1 cellular context compared by ENCODE assay signal in the genomic region with DNA sequence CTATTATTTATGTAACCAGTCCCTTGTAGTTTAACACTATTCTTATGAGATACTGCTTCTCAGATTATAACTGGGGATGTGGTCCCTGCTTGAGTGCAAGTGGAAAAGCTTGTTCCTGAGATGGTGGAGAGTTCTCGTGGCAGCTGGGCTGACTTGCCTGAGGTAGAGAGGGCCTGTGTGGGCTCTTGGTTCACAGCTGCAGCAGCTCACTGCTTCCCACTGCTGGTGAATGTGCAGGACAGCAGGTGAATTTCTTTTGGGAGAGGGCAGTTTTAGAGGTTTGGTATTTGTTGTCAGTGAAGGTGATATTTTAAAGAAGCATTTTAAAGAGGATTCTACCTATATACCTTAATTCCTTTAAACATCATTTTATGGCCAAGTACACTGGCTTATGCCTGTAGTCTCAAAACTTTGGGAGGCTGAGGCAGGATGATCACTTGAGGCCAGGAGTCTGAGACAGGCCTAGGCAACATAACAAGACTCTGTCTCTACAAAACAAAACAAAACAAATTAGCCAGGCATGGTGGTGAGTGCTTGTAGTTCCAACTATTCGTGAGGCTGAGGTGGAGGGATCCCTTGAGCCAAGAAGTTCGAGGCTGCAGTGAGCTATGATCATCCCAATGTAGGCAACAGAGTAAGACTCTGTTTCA.
TF ChIP-seq lines count a peak whose summit lies in the region.

No MANE protein-coding gene starts in this region.

TF ChIP-seq in HepG2, 621 proteins besides CTCF, POLR2A, EP300 and RAD21 (continued from another document and continues in another):
- TF ChIP-seq, protein P1, sequence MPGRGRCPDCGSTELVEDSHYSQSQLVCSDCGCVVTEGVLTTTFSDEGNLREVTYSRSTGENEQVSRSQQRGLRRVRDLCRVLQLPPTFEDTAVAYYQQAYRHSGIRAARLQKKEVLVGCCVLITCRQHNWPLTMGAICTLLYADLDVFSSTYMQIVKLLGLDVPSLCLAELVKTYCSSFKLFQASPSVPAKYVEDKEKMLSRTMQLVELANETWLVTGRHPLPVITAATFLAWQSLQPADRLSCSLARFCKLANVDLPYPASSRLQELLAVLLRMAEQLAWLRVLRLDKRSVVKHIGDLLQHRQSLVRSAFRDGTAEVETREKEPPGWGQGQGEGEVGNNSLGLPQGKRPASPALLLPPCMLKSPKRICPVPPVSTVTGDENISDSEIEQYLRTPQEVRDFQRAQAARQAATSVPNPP (CRISPR knock-in tag; IDR thresholded peaks at IDR 0.05), result no peak
- TF ChIP-seq, protein P2, sequence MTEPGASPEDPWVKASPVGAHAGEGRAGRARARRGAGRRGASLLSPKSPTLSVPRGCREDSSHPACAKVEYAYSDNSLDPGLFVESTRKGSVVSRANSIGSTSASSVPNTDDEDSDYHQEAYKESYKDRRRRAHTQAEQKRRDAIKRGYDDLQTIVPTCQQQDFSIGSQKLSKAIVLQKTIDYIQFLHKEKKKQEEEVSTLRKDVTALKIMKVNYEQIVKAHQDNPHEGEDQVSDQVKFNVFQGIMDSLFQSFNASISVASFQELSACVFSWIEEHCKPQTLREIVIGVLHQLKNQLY (CRISPR knock-in tag; IDR thresholded peaks at IDR 0.05), result no peak
- no peak for TF ChIP-seq ZNF33A (CRISPR knock-in tag; IDR thresholded peaks at IDR 0.05; ENCODE audit: borderline replicate concordance)
- no peak for TF ChIP-seq TOPORS (CRISPR knock-in tag; IDR thresholded peaks at IDR 0.05)
- TF ChIP-seq, protein P3, sequence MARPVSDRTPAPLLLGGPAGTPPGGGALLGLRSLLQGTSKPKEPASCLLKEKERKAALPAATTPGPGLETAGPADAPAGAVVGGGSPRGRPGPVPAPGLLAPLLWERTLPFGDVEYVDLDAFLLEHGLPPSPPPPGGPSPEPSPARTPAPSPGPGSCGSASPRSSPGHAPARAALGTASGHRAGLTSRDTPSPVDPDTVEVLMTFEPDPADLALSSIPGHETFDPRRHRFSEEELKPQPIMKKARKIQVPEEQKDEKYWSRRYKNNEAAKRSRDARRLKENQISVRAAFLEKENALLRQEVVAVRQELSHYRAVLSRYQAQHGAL (CRISPR knock-in tag; IDR thresholded peaks at IDR 0.05; ENCODE audit: not compliant biosample characterization), result no peak
- no peak; the same call in 1 of the 2 replicates for TF ChIP-seq RFXAP (CRISPR knock-in tag; IDR thresholded peaks at IDR 0.05; ENCODE audit: borderline replicate concordance)
- TF ChIP-seq, protein P4, sequence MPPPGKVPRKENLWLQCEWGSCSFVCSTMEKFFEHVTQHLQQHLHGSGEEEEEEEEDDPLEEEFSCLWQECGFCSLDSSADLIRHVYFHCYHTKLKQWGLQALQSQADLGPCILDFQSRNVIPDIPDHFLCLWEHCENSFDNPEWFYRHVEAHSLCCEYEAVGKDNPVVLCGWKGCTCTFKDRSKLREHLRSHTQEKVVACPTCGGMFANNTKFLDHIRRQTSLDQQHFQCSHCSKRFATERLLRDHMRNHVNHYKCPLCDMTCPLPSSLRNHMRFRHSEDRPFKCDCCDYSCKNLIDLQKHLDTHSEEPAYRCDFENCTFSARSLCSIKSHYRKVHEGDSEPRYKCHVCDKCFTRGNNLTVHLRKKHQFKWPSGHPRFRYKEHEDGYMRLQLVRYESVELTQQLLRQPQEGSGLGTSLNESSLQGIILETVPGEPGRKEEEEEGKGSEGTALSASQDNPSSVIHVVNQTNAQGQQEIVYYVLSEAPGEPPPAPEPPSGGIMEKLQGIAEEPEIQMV (CRISPR knock-in tag; IDR thresholded peaks at IDR 0.05; ENCODE audit: low read depth), result no peak
- TF ChIP-seq CBX5 (CRISPR knock-in tag; IDR thresholded peaks at IDR 0.05; ENCODE audit: borderline replicate concordance), result peak; percentile 32; the same call in 1 of the 2 replicates
- no peak for TF ChIP-seq SCMH1 (CRISPR knock-in tag; IDR thresholded peaks at IDR 0.05; ENCODE audit: borderline replicate concordance)
- TF ChIP-seq, protein P5, sequence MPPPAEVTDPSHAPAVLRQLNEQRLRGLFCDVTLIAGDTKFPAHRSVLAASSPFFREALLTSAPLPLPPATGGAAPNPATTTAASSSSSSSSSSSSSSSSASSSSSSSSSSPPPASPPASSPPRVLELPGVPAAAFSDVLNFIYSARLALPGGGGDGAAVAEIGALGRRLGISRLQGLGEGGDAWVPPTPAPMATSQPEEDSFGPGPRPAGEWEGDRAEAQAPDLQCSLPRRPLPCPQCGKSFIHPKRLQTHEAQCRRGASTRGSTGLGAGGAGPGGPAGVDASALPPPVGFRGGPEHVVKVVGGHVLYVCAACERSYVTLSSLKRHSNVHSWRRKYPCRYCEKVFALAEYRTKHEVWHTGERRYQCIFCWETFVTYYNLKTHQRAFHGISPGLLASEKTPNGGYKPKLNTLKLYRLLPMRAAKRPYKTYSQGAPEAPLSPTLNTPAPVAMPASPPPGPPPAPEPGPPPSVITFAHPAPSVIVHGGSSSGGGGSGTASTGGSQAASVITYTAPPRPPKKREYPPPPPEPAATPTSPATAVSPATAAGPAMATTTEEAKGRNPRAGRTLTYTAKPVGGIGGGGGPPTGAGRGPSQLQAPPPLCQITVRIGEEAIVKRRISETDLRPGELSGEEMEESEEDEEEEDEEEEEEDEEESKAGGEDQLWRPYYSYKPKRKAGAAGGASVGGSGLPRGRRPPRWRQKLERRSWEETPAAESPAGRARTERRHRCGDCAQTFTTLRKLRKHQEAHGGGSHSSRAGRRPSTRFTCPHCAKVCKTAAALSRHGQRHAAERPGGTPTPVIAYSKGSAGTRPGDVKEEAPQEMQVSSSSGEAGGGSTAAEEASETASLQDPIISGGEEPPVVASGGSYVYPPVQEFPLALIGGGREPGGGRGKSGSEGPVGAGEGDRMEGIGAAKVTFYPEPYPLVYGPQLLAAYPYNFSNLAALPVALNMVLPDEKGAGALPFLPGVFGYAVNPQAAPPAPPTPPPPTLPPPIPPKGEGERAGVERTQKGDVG (CRISPR knock-in tag; IDR thresholded peaks at IDR 0.05; ENCODE audit: borderline replicate concordance), result no peak
- TF ChIP-seq ZFP36L1 (CRISPR knock-in tag; IDR thresholded peaks at IDR 0.05), result no peak
- TF ChIP-seq MBD4 (IDR thresholded peaks at IDR 0.05; ENCODE audit: borderline replicate concordance, low read length), result no peak
- TF ChIP-seq NFRKB (IDR thresholded peaks at IDR 0.05), result no peak
- TF ChIP-seq MIER3 (CRISPR knock-in tag; IDR thresholded peaks at IDR 0.05; ENCODE audit: borderline replicate concordance), result no peak
- no peak for TF ChIP-seq ZNF558 (CRISPR knock-in tag; IDR thresholded peaks at IDR 0.05; ENCODE audit: borderline replicate concordance)
- TF ChIP-seq ZNF724P (CRISPR knock-in tag; IDR thresholded peaks at IDR 0.05; ENCODE audit: borderline replicate concordance), result no peak; the same call in 1 of the 2 replicates
- TF ChIP-seq MTF1 (CRISPR knock-in tag; IDR thresholded peaks at IDR 0.05), result no peak
- TF ChIP-seq, protein P6, sequence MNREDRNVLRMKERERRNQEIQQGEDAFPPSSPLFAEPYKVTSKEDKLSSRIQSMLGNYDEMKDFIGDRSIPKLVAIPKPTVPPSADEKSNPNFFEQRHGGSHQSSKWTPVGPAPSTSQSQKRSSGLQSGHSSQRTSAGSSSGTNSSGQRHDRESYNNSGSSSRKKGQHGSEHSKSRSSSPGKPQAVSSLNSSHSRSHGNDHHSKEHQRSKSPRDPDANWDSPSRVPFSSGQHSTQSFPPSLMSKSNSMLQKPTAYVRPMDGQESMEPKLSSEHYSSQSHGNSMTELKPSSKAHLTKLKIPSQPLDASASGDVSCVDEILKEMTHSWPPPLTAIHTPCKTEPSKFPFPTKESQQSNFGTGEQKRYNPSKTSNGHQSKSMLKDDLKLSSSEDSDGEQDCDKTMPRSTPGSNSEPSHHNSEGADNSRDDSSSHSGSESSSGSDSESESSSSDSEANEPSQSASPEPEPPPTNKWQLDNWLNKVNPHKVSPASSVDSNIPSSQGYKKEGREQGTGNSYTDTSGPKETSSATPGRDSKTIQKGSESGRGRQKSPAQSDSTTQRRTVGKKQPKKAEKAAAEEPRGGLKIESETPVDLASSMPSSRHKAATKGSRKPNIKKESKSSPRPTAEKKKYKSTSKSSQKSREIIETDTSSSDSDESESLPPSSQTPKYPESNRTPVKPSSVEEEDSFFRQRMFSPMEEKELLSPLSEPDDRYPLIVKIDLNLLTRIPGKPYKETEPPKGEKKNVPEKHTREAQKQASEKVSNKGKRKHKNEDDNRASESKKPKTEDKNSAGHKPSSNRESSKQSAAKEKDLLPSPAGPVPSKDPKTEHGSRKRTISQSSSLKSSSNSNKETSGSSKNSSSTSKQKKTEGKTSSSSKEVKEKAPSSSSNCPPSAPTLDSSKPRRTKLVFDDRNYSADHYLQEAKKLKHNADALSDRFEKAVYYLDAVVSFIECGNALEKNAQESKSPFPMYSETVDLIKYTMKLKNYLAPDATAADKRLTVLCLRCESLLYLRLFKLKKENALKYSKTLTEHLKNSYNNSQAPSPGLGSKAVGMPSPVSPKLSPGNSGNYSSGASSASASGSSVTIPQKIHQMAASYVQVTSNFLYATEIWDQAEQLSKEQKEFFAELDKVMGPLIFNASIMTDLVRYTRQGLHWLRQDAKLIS (CRISPR knock-in tag; IDR thresholded peaks at IDR 0.05), result no peak
- TF ChIP-seq CHCHD3 (CRISPR knock-in tag; IDR thresholded peaks at IDR 0.05), result no peak
- no peak for TF ChIP-seq ZSCAN25 (CRISPR knock-in tag; IDR thresholded peaks at IDR 0.05)
- TF ChIP-seq SIN3B (IDR thresholded peaks at IDR 0.05; ENCODE audit: low read length), result 0 out of 2 replicates have a peak, but pooled peaks have one; percentile 31
- no peak for TF ChIP-seq ZSCAN20 (CRISPR knock-in tag; IDR thresholded peaks at IDR 0.05; ENCODE audit: borderline replicate concordance)
- no peak for TF ChIP-seq NFE2 (CRISPR knock-in tag; IDR thresholded peaks at IDR 0.05)
- TF ChIP-seq FLYWCH1 (CRISPR knock-in tag; IDR thresholded peaks at IDR 0.05), result no peak
- no peak for TF ChIP-seq ZNF589 (CRISPR knock-in tag; conservative IDR thresholded peaks at IDR 0.05)
- TF ChIP-seq, protein P7, sequence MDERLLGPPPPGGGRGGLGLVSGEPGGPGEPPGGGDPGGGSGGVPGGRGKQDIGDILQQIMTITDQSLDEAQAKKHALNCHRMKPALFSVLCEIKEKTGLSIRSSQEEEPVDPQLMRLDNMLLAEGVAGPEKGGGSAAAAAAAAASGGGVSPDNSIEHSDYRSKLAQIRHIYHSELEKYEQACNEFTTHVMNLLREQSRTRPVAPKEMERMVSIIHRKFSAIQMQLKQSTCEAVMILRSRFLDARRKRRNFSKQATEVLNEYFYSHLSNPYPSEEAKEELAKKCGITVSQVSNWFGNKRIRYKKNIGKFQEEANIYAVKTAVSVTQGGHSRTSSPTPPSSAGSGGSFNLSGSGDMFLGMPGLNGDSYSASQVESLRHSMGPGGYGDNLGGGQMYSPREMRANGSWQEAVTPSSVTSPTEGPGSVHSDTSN (CRISPR knock-in tag; IDR thresholded peaks at IDR 0.05), result no peak
- TF ChIP-seq, protein P8, sequence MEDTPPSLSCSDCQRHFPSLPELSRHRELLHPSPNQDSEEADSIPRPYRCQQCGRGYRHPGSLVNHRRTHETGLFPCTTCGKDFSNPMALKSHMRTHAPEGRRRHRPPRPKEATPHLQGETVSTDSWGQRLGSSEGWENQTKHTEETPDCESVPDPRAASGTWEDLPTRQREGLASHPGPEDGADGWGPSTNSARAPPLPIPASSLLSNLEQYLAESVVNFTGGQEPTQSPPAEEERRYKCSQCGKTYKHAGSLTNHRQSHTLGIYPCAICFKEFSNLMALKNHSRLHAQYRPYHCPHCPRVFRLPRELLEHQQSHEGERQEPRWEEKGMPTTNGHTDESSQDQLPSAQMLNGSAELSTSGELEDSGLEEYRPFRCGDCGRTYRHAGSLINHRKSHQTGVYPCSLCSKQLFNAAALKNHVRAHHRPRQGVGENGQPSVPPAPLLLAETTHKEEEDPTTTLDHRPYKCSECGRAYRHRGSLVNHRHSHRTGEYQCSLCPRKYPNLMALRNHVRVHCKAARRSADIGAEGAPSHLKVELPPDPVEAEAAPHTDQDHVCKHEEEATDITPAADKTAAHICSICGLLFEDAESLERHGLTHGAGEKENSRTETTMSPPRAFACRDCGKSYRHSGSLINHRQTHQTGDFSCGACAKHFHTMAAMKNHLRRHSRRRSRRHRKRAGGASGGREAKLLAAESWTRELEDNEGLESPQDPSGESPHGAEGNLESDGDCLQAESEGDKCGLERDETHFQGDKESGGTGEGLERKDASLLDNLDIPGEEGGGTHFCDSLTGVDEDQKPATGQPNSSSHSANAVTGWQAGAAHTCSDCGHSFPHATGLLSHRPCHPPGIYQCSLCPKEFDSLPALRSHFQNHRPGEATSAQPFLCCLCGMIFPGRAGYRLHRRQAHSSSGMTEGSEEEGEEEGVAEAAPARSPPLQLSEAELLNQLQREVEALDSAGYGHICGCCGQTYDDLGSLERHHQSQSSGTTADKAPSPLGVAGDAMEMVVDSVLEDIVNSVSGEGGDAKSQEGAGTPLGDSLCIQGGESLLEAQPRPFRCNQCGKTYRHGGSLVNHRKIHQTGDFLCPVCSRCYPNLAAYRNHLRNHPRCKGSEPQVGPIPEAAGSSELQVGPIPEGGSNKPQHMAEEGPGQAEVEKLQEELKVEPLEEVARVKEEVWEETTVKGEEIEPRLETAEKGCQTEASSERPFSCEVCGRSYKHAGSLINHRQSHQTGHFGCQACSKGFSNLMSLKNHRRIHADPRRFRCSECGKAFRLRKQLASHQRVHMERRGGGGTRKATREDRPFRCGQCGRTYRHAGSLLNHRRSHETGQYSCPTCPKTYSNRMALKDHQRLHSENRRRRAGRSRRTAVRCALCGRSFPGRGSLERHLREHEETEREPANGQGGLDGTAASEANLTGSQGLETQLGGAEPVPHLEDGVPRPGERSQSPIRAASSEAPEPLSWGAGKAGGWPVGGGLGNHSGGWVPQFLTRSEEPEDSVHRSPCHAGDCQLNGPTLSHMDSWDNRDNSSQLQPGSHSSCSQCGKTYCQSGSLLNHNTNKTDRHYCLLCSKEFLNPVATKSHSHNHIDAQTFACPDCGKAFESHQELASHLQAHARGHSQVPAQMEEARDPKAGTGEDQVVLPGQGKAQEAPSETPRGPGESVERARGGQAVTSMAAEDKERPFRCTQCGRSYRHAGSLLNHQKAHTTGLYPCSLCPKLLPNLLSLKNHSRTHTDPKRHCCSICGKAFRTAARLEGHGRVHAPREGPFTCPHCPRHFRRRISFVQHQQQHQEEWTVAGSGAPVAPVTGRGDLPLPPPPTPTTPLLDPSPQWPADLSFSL (CRISPR knock-in tag; IDR thresholded peaks at IDR 0.05), result no peak; the same call in 1 of the 2 replicates
- no peak for TF ChIP-seq SP5 (CRISPR knock-in tag; IDR thresholded peaks at IDR 0.05; ENCODE audit: borderline replicate concordance, low read depth)
- TF ChIP-seq, protein P9, sequence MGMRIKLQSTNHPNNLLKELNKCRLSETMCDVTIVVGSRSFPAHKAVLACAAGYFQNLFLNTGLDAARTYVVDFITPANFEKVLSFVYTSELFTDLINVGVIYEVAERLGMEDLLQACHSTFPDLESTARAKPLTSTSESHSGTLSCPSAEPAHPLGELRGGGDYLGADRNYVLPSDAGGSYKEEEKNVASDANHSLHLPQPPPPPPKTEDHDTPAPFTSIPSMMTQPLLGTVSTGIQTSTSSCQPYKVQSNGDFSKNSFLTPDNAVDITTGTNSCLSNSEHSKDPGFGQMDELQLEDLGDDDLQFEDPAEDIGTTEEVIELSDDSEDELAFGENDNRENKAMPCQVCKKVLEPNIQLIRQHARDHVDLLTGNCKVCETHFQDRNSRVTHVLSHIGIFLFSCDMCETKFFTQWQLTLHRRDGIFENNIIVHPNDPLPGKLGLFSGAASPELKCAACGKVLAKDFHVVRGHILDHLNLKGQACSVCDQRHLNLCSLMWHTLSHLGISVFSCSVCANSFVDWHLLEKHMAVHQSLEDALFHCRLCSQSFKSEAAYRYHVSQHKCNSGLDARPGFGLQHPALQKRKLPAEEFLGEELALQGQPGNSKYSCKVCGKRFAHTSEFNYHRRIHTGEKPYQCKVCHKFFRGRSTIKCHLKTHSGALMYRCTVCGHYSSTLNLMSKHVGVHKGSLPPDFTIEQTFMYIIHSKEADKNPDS (CRISPR knock-in tag; IDR thresholded peaks at IDR 0.05), result no peak
- TF ChIP-seq ZNF335 (CRISPR knock-in tag; IDR thresholded peaks at IDR 0.05), result 0 out of 2 replicates have a peak, but pooled peaks have one; percentile 47
- TF ChIP-seq MYNN (CRISPR knock-in tag; IDR thresholded peaks at IDR 0.05; ENCODE audit: low read depth), result no peak
- no peak for TF ChIP-seq DPF2 (CRISPR knock-in tag; IDR thresholded peaks at IDR 0.05; ENCODE audit: borderline replicate concordance, low read depth)
- TF ChIP-seq MATR3 (CRISPR knock-in tag; IDR thresholded peaks at IDR 0.05), result no peak
- no peak for TF ChIP-seq SRF (IDR thresholded peaks at IDR 0.05; ENCODE audit: low read depth, low read length)
